In the genomic region with DNA sequence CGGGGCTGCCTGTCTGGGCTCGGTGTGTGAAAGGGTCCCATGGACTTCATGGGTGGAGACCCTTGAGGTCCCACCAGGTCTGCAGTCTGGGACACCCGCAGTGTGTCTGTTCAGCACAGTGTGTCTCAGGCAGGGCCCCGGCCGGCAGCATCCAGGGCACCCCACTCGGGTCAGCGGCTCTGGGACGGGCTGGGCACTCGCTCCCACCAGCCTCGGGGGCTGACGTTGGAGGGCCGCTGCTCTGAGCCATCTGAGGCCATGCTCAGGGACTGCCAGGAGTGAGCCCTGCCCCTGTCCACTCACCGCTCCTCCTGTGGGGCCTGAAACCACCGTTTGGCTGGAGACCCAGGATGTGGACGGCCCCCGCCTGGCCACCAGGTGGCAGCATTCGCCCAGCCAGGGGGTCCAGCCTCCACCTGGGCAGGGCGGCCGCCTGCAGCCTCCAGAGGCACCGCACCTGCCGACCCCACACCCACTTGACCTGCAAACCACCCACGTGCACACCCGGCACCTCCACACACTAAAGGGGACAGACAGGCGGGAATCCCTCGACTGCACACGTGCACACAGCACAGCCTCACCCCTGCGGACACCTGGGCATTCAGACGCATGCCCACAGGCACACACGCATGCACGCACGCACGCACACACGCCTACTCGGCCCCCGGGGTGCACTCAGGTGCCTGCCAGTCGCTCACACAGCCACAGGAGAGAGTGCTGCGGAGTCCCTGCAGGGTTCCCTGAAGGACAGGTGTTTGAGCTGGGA, we compare ENCODE assay signal across 8 cellular contexts. TPM values are rescaled to one million over a fixed set of nuclear protein-coding genes. Genes with fewer than 3 reads are reported as not detected.
DNase-seq lines count a peak whose midpoint lies in the region; ATAC-seq and TF ChIP-seq lines count a peak whose summit lies in the region.

No MANE protein-coding gene starts in this region.

- no peak overlapping the region for H2BK120ac ChIP-seq in mesendoderm (ENCODE audit: low read depth, low read length)

- H3K9ac ChIP-seq in mesendoderm (ENCODE audit: low read length): no peak overlapping the region

- no peaks in the 10 kb centered on the region for H3K9me3 ChIP-seq in effector memory CD4-positive, alpha-beta T cell (ENCODE audit: control insufficient read depth, low read length)

- H3K4me1 ChIP-seq in effector memory CD4-positive, alpha-beta T cell (ENCODE audit: control insufficient read depth, insufficient read depth, low read length, poor library complexity, severe bottlenecking): peaks cover 4% of the 10 kb centered on the region
- H3K4me1 ChIP-seq in mesendoderm (ENCODE audit: control insufficient read depth, low read depth, low read length): no peaks in the 10 kb centered on the region

- H3K4me2 ChIP-seq in mesendoderm (ENCODE audit: low read length): no peak overlapping the region

- intact Hi-C loops in activated CD8-positive, alpha-beta T cell treated with anti-CD3 and anti-CD28 coated beads for 36 hours (cut with micrococcal nuclease): loop anchor here (2.0 kb wide), 1 partner anchor 120 kb away; no protein-coding TSS in a partner anchor

- no peak overlapping the region for H4K5ac ChIP-seq in mesendoderm (ENCODE audit: low read length)

- ATAC-seq in activated CD8-positive, alpha-beta T cell treated with anti-CD3 and anti-CD28 coated beads for 36 hours: peak; percentile 93
- ATAC-seq in GM21717 (IDR thresholded peaks at IDR 0.05; ENCODE audit: unreplicated experiment): no peak

- no peaks in the 10 kb centered on the region for H3K36me3 Mint-ChIP-seq in activated CD8-positive, alpha-beta T cell treated with anti-CD3 and anti-CD28 coated beads for 36 hours (ENCODE audit: low read depth)

- no peaks in the 10 kb centered on the region for H3K27me3 ChIP-seq in effector memory CD4-positive, alpha-beta T cell (replicated peaks; ENCODE audit: control insufficient read depth, insufficient read depth, low read length, poor library complexity, severe bottlenecking)
- H3K27me3 ChIP-seq in mesendoderm (ENCODE audit: insufficient read depth, low read length, poor library complexity): no peaks in the 10 kb centered on the region

- no peak overlapping the region for H3K18ac ChIP-seq in mesendoderm (ENCODE audit: low read length)

- no peak overlapping the region for H2BK5ac ChIP-seq in mesendoderm (ENCODE audit: low read length)

- H2BK15ac ChIP-seq in mesendoderm (replicated peaks; ENCODE audit: low read depth): no peak overlapping the region

- no peak overlapping the region for H3K4me3 Mint-ChIP-seq in activated CD8-positive, alpha-beta T cell treated with anti-CD3 and anti-CD28 coated beads for 36 hours

- CTCF ChIA-PET in activated CD8-positive, alpha-beta T cell treated with anti-CD3 and anti-CD28 coated beads for 36 hours (lab: Charles Lee): interaction anchor here (0.6 to 1.0 kb wide), 4 partner anchors 9 to 118 kb away, joined by 3 to 7 read pairs (median 4); no protein-coding TSS in a partner anchor

- H3K23ac ChIP-seq in mesendoderm (ENCODE audit: low read length): no peak overlapping the region

- H2AK5ac ChIP-seq in mesendoderm (ENCODE audit: low read length): no peak overlapping the region

- H3K4me1 Mint-ChIP-seq in activated CD8-positive, alpha-beta T cell treated with anti-CD3 and anti-CD28 coated beads for 36 hours (ENCODE audit: low read depth): peaks cover 4% of the 10 kb centered on the region

- no peaks in the 10 kb centered on the region for H3K9me3 Mint-ChIP-seq in activated CD8-positive, alpha-beta T cell treated with anti-CD3 and anti-CD28 coated beads for 36 hours

- H4K8ac ChIP-seq in mesendoderm (ENCODE audit: low read depth, low read length): no peak overlapping the region

- H3K79me1 ChIP-seq in mesendoderm (ENCODE audit: low read length): no peaks in the 10 kb centered on the region

- no peak overlapping the region for H3K27ac Mint-ChIP-seq in activated CD8-positive, alpha-beta T cell treated with anti-CD3 and anti-CD28 coated beads for 36 hours

- H3K79me2 ChIP-seq in mesendoderm (ENCODE audit: control insufficient read depth, insufficient read depth, low read length): no peaks in the 10 kb centered on the region

- H3K4me3 ChIP-seq in HFF-Myc (replicated peaks; ENCODE audit: low read depth, low read length) (no peak overlapping the region), mesendoderm (ENCODE audit: low read length) (no peak overlapping the region)
- H3K4me3 ChIP-seq in effector memory CD4-positive, alpha-beta T cell (ENCODE audit: insufficient read depth, low read depth, low read length, poor library complexity, severe bottlenecking): no peak overlapping the region

- no peaks in the 10 kb centered on the region for H3K36me3 ChIP-seq in effector memory CD4-positive, alpha-beta T cell (ENCODE audit: control insufficient read depth, insufficient read depth, low read length)
- no peaks in the 10 kb centered on the region for H3K36me3 ChIP-seq in mesendoderm (ENCODE audit: control insufficient read depth, insufficient read depth, low read length)

- TF ChIP-seq CTCF in HFF-Myc (IDR thresholded peaks at IDR 0.05; ENCODE audit: low read depth, low read length, missing control alignments): peak; percentile 90
- peak; percentile 94 for TF ChIP-seq CTCF in activated CD8-positive, alpha-beta T cell treated with anti-CD3 and anti-CD28 coated beads for 36 hours (IDR thresholded peaks at IDR 0.05)

- no CpG with 5 or more reads among the region's 37 CpGs for WGBS in mesendoderm (ENCODE audit: extremely low coverage, insufficient coverage, low lambda C conversion rate)

- DNase-seq in Caki2 (ENCODE audit: low read depth) (peak; percentile 64), HFF-Myc (ENCODE audit: extremely low read depth, low read depth) (no peak), NCI-H748 (lab: John Stamatoyannopoulos, UW; ENCODE audit: unreplicated experiment) (peak; percentile 75), mesendoderm (peak; percentile 78)
- peak; percentile 83 for DNase-seq in activated CD8-positive, alpha-beta T cell treated with anti-CD3 and anti-CD28 coated beads for 36 hours
- DNase-seq in effector memory CD4-positive, alpha-beta T cell: peak; percentile 56 to 74 (median 69)
- DNase-seq in stimulated activated CD8-positive, alpha-beta memory T cell treated with anti-CD3 and anti-CD28 coated beads, Interleukin-4, amount 100 ng/mL, for 48 hours: peak; percentile 87

- in situ Hi-C loops in Caki2 (cut with HindIII; ENCODE audit: low pct_unique_long_range_greater_than_20kb, low sequenced_read_pairs): no loop called here

- no peaks in the 10 kb centered on the region for H3K27me3 Mint-ChIP-seq in activated CD8-positive, alpha-beta T cell treated with anti-CD3 and anti-CD28 coated beads for 36 hours

- no peak overlapping the region for H3K27ac ChIP-seq in effector memory CD4-positive, alpha-beta T cell (ENCODE audit: insufficient read depth, low read length, poor library complexity, severe bottlenecking)
- H3K27ac ChIP-seq in mesendoderm (ENCODE audit: low read depth, low read length): no peak overlapping the region

- H3K56ac ChIP-seq in mesendoderm (ENCODE audit: low read length): no peak overlapping the region

- H3K4ac ChIP-seq in mesendoderm (ENCODE audit: low read depth, low read length): no peak overlapping the region

- POLR2A ChIA-PET in activated CD8-positive, alpha-beta T cell treated with anti-CD3 and anti-CD28 coated beads for 36 hours (lab: Charles Lee): interaction anchor here (1.0 kb wide), 1 partner anchor 94 kb away, joined by 3 read pairs; no protein-coding TSS in a partner anchor

RNA-seq across cellular contexts. Expression of gene ZFPM1, which starts 10.1 kb away (rescaled TPM):
- 0.35 and 1.3 TPM in 2 replicates for total RNA-seq in Caki2 (2014; rRNA removed; shearing (Covaris generic); ENCODE audit: low replicate concordance)
- total RNA-seq in activated CD8-positive, alpha-beta T cell treated with anti-CD3 and anti-CD28 coated beads for 36 hours: 10 to 100 TPM; 15.0 to 18.0 TPM
- 2.5 TPM for polyA plus RNA-seq in mesendoderm (2013, experiment 1 of 2)
- 2.5 TPM for polyA plus RNA-seq in mesendoderm (2013, experiment 2 of 2)
